In genomic region chr22:29704528-29705285, GRCh38 we compare ENCODE assay signal across 11 cellular contexts. TPM values are rescaled to one million over a fixed set of nuclear protein-coding genes. Genes with fewer than 3 reads are reported as not detected.
A peak's percentile ranks its signal among the peaks of the same experiment; 100 is the strongest.
DNase-seq lines count a peak whose midpoint lies in the region; ATAC-seq, FAIRE-seq and TF ChIP-seq lines count a peak whose summit lies in the region.
"Had no signal": no experiment of that assay in that cellular context is flagged by ENCODE, and none has a peak within 500 bp of the region (broad histone marks: within the 10 kb centered on the region; RNA-seq: fewer than 3 reads in every experiment).

No MANE protein-coding gene starts in this region.

- no peaks in the 10 kb centered on the region for H3K9me2 ChIP-seq in Karpas-422 (replicated peaks; ENCODE audit: insufficient read depth, low read length)

- 11% methylated on average over 11 of the region's 14 CpGs for WGBS in K562 (ENCODE audit: insufficient coverage, low coverage, missing lambda C conversion rate)

- H3K36me3 ChIP-seq in Karpas-422 (ENCODE audit: insufficient read depth, low read length), result no peaks in the 10 kb centered on the region
- H3K36me3 ChIP-seq in K562 (ENCODE audit: control insufficient read depth, insufficient read depth, low read length), result no peaks in the 10 kb centered on the region
- no peaks in the 10 kb centered on the region for H3K36me3 ChIP-seq in mucosa of descending colon (ENCODE audit: low read depth)
- H3K36me3 ChIP-seq: left ventricle myocardium inferior had no signal

- BruUV-seq in K562 (replicated peaks; lab: Mats Ljungman, UMichigan), result no TSS peak

- H3K27ac Mint-ChIP-seq in activated naive CD4-positive, alpha-beta T cell treated with anti-CD3 and anti-CD28 coated beads, Interleukin-2, amount 10 ng/mL, durations not matched to agents 7 days and 5 days, result no peak overlapping the region
- H3K27ac Mint-ChIP-seq in stimulated activated effector memory CD8-positive, alpha-beta T cell treated with anti-CD3 and anti-CD28 coated beads, Interleukin-12 subunit alpha, Interleukin-12 subunit beta, amount 100 ng/mL, for 72 hours, result no peak overlapping the region

- H3K27ac ChIP-seq in Karpas-422 (ENCODE audit: low read length), result no peak overlapping the region
- no peak overlapping the region for H3K27ac ChIP-seq in K562 (ENCODE audit: extremely low read depth, low read depth, low read length)
- H3K27ac ChIP-seq: left ventricle myocardium inferior had no signal

- no peak for TF ChIP-seq CTCF in K562 (IDR thresholded peaks at IDR 0.05 in 2 of 3, conservative IDR thresholded peaks at IDR 0.05 in 1 of 3; ENCODE audit: insufficient read depth in 2 of 3, low read depth in 1 of 3, low read length in 3 of 3)
- no peak for TF ChIP-seq CTCF in mucosa of descending colon (IDR thresholded peaks at IDR 0.05)

- H3K27me3 Mint-ChIP-seq in activated naive CD4-positive, alpha-beta T cell treated with anti-CD3 and anti-CD28 coated beads, Interleukin-2, amount 10 ng/mL, durations not matched to agents 7 days and 5 days, result peaks cover 25% of the 10 kb centered on the region

- H3K4me1 ChIP-seq in Karpas-422 (ENCODE audit: low read length) (peaks cover 40% of the 10 kb centered on the region), K562 (replicated peaks in 1 of 2; ENCODE audit: control insufficient read depth in 2 of 2, insufficient read depth in 2 of 2, low read length in 2 of 2) (peaks cover 8 to 38% of the 10 kb centered on the region in 2 experiments; a peak in 4 of 5 replicates), mucosa of descending colon (ENCODE audit: low read depth) (peaks cover 10% of the 10 kb centered on the region)

- H3K79me2 ChIP-seq in Karpas-422 (ENCODE audit: low read length) (no peaks in the 10 kb centered on the region), K562 (ENCODE audit: control insufficient read depth, insufficient read depth, low read length) (no peaks in the 10 kb centered on the region)

- H2AFZ ChIP-seq in Karpas-422 (ENCODE audit: low read length) (no peak overlapping the region), K562 (ENCODE audit: low read depth, low read length) (no peak overlapping the region)

- no peak overlapping the region for H3K9ac ChIP-seq in Karpas-422 (ENCODE audit: low read length)
- no peak overlapping the region for H3K9ac ChIP-seq in K562 (ENCODE audit: insufficient read depth in 1 of 2, low read depth in 2 of 2, low read length in 2 of 2)

- H4K20me1 ChIP-seq in Karpas-422 (ENCODE audit: insufficient read depth, low read depth, low read length) (peaks cover 28% of the 10 kb centered on the region), K562 (replicated peaks; ENCODE audit: control insufficient read depth, insufficient read depth, low read length) (no peaks in the 10 kb centered on the region)

- DNase-seq in COLO829 (ENCODE audit: low spot score), result peak; percentile 60
- DNase-seq in Karpas-422, result peak; percentile 63
- no peak for DNase-seq in K562 (ENCODE audit: extremely low read depth in 1 of 4, low spot score in 3 of 4)
- DNase-seq in mucosa of descending colon, result peak in 1 of 3 donors; percentile 30
- no peak for DNase-seq in NK-92 treated with Interleukin-12 subunit alpha and Interleukin-12 subunit beta, amount 100 ng/mL, for 24 hours (lab: John Stamatoyannopoulos, UW)
- DNase-seq in activated naive CD4-positive, alpha-beta T cell treated with anti-CD3 and anti-CD28 coated beads, Interleukin-2, amount 10 ng/mL, durations not matched to agents 7 days and 5 days, result no peak
- no peak for DNase-seq in stimulated activated effector memory CD8-positive, alpha-beta T cell treated with anti-CD3 and anti-CD28 coated beads, Interleukin-12 subunit alpha, Interleukin-12 subunit beta, amount 100 ng/mL, for 72 hours (ENCODE audit: low spot score in 2 of 2)
- DNase-seq: left ventricle myocardium inferior had no signal

- H3K4me3 Mint-ChIP-seq in activated naive CD4-positive, alpha-beta T cell treated with anti-CD3 and anti-CD28 coated beads, Interleukin-2, amount 10 ng/mL, durations not matched to agents 7 days and 5 days, result no peak overlapping the region
- no peak overlapping the region for H3K4me3 Mint-ChIP-seq in stimulated activated effector memory CD8-positive, alpha-beta T cell treated with anti-CD3 and anti-CD28 coated beads, Interleukin-12 subunit alpha, Interleukin-12 subunit beta, amount 100 ng/mL, for 72 hours
- H3K4me3 Mint-ChIP-seq: central memory CD8-positive, alpha-beta T cell had no signal

- H3K27me3 ChIP-seq in Karpas-422 (ENCODE audit: low read length) (no peaks in the 10 kb centered on the region), K562 (ENCODE audit: control insufficient read depth in 2 of 2, insufficient read depth in 2 of 2, low read length in 2 of 2) (peaks cover 0 to 16% of the 10 kb centered on the region in 2 experiments; a peak in 2 of 5 replicates)

- no peak for FAIRE-seq in K562 (lab: Jason Lieb, UNC)
- FAIRE-seq: H54 had no signal

- H3K4me1 Mint-ChIP-seq in activated naive CD4-positive, alpha-beta T cell treated with anti-CD3 and anti-CD28 coated beads, Interleukin-2, amount 10 ng/mL, durations not matched to agents 7 days and 5 days, result peaks cover 25% of the 10 kb centered on the region
- H3K4me1 Mint-ChIP-seq in stimulated activated effector memory CD8-positive, alpha-beta T cell treated with anti-CD3 and anti-CD28 coated beads, Interleukin-12 subunit alpha, Interleukin-12 subunit beta, amount 100 ng/mL, for 72 hours, result no peaks in the 10 kb centered on the region
- H3K4me1 Mint-ChIP-seq: central memory CD8-positive, alpha-beta T cell had no signal

- no peak for TF ChIP-seq POLR2A in K562 (conservative IDR thresholded peaks at IDR 0.05)

- H3K36me3 Mint-ChIP-seq in activated naive CD4-positive, alpha-beta T cell treated with anti-CD3 and anti-CD28 coated beads, Interleukin-2, amount 10 ng/mL, durations not matched to agents 7 days and 5 days, result peaks cover 2% of the 10 kb centered on the region
- peaks cover 5% of the 10 kb centered on the region for H3K36me3 Mint-ChIP-seq in stimulated activated effector memory CD8-positive, alpha-beta T cell treated with anti-CD3 and anti-CD28 coated beads, Interleukin-12 subunit alpha, Interleukin-12 subunit beta, amount 100 ng/mL, for 72 hours

- H3K4me2 ChIP-seq in Karpas-422 (ENCODE audit: low read depth, low read length, poor library complexity, severe bottlenecking) (no peak overlapping the region), K562 (ENCODE audit: insufficient read depth, low read length) (no peak overlapping the region)

- ATAC-seq in K562, result 0 out of 3 replicates have a peak, but pooled peaks have one; percentile 18
- peak; percentile 25 for ATAC-seq in mucosa of descending colon
- ATAC-seq in GM21825 (IDR thresholded peaks at IDR 0.05; ENCODE audit: unreplicated experiment), result no peak
- ATAC-seq in stimulated activated effector memory CD8-positive, alpha-beta T cell treated with anti-CD3 and anti-CD28 coated beads, Interleukin-12 subunit alpha, Interleukin-12 subunit beta, amount 100 ng/mL, for 72 hours, result no peak

- H3K9me3 ChIP-seq in Karpas-422 (ENCODE audit: low read length) (no peaks in the 10 kb centered on the region), K562 (replicated peaks; ENCODE audit: control insufficient read depth, insufficient read depth, low read depth, low read length) (no peaks in the 10 kb centered on the region), mucosa of descending colon (no peaks in the 10 kb centered on the region)
- H3K9me3 ChIP-seq: left ventricle myocardium inferior had no signal

- no peak for TF ChIP-seq RAD21 in K562 (CRISPR knock-in tag; conservative IDR thresholded peaks at IDR 0.05 in 1 of 2, IDR thresholded peaks at IDR 0.05 in 1 of 2)

- intact Hi-C loops in K562 (cut with micrococcal nuclease) (loop anchor here (5.0 kb wide), 1 partner anchor 383 kb away; no protein-coding TSS in a partner anchor), mucosa of descending colon (cut with DNase I, micrococcal nuclease) (no loop called here)

- POLR2A ChIA-PET in K562 (lab: Yijun Ruan, JAX), result interaction anchor here (0.6 kb wide), 1 partner anchor 141 kb away, joined by 3 read pairs; no protein-coding TSS in a partner anchor

- in situ Hi-C loops in K562 (cut with MboI), result no loop called here

- no peak for TF ChIP-seq EP300 in K562 (IDR thresholded peaks at IDR 0.05; ENCODE audit: low read length)

- no peaks in the 10 kb centered on the region for H3K9me3 Mint-ChIP-seq in activated naive CD4-positive, alpha-beta T cell treated with anti-CD3 and anti-CD28 coated beads, Interleukin-2, amount 10 ng/mL, durations not matched to agents 7 days and 5 days
- H3K9me3 Mint-ChIP-seq in stimulated activated effector memory CD8-positive, alpha-beta T cell treated with anti-CD3 and anti-CD28 coated beads, Interleukin-12 subunit alpha, Interleukin-12 subunit beta, amount 100 ng/mL, for 72 hours, result no peaks in the 10 kb centered on the region
- H3K9me3 Mint-ChIP-seq: central memory CD8-positive, alpha-beta T cell had no signal

- H3K9me1 ChIP-seq in K562 (ENCODE audit: control insufficient read depth, insufficient read depth, low read length), result no peaks in the 10 kb centered on the region

- CTCF ChIA-PET in K562 (lab: Yijun Ruan, JAX; ENCODE audit: low intra/inter-chr PET ratio), result interaction anchor here (0.6 to 0.8 kb wide), 2 partner anchors 376 to 384 kb away, joined by 3 read pairs; partner anchors contain the start of gene HORMAD2
- CTCF ChIA-PET in activated naive CD4-positive, alpha-beta T cell treated with anti-CD3 and anti-CD28 coated beads, Interleukin-2, amount 10 ng/mL, durations not matched to agents 7 days and 5 days (lab: Charles Lee), result interaction anchor here (0.8 to 1.1 kb wide), 2 partner anchors 301 to 551 kb away, joined by 3 to 4 read pairs; no protein-coding TSS in a partner anchor

- no peak overlapping the region for H3K4me3 ChIP-seq in Karpas-422 (ENCODE audit: low read length)
- no peak overlapping the region for H3K4me3 ChIP-seq in K562
- H3K4me3 ChIP-seq in mucosa of descending colon, result no peak overlapping the region
- H3K4me3 ChIP-seq: left ventricle myocardium inferior had no signal

RNA-seq across cellular contexts. Expression of gene CABP7, which starts 15.1 kb away (rescaled TPM):
- not detected in 2 replicates for total RNA-seq in Karpas-422 (2014; rRNA removed; shearing (Covaris generic); ENCODE audit: low replicate concordance)
- not detected in 2 replicates for total RNA-seq in K562 (2011; cell fraction: chromatin; rRNA removed; ENCODE audit: low replicate concordance)
- not detected in 2 replicates for total RNA-seq in K562 (2011; cell fraction: nucleolus; rRNA removed)
- total RNA-seq in K562 (2011; cell fraction: nucleoplasm; rRNA removed), result not detected in 2 replicates
- total RNA-seq in K562 (2014; rRNA removed) (not detected in 2 replicates), K562 (2014; rRNA removed; fragmentation: Illumina TruSeq; extraction: Trizol) (not detected in 2 replicates), K562 (2015; rRNA removed; fragmentation: Illumina TruSeq; extraction: Trizol) (not detected in 2 replicates), K562 (2021) (not detected in 2 replicates), mucosa of descending colon (under 1 TPM in 2 of 3 donors, not detected in 1; 0.19 to 0.41 TPM)
- polyA plus RNA-seq in K562 (2011; rRNA removed) (not detected in 2 replicates), K562 (2014; fragmentation: Illumina TruSeq; extraction: Trizol) (not detected in 2 replicates), K562 (2014; fragmentation: Nextera tagmentation; extraction: Ambion mirVana) (not detected), K562 (2014; rRNA removed) (not detected in 2 replicates)
- polyA plus RNA-seq in K562 (2011; cell fraction: cytosol; rRNA removed), result 0.01 TPM in 1 of 2 replicates, not detected in the other
- polyA plus RNA-seq in K562 (2011; cell fraction: nucleus; rRNA removed), result 0.06 TPM in 1 of 2 replicates, not detected in the other
- polyA plus RNA-seq in K562 (2012), result 0.05 TPM in 1 of 2 replicates, not detected in the other
- polyA minus RNA-seq in K562 (2011; rRNA and poly(A)+ RNA removed), result not detected in 2 replicates
- not detected in 2 replicates for polyA minus RNA-seq in K562 (2011; cell fraction: cytosol; rRNA and poly(A)+ RNA removed)
- polyA minus RNA-seq in K562 (2011; cell fraction: nucleus; rRNA and poly(A)+ RNA removed), result not detected in 2 replicates
- total RNA-seq: left ventricle myocardium inferior had no signal

Comparison
In these comparisons a context has a peak if more than half of its experiments do, and no peak if none do; other contexts are left out.
1. DNase-seq: peak in COLO829 (single experiment) and Karpas-422 (single experiment); none in K562 (0 of 4), NK-92 treated with Interleukin-12 subunit alpha and Interleukin-12 subunit beta, amount 100 ng/mL, for 24 hours (single experiment), activated naive CD4-positive, alpha-beta T cell treated with anti-CD3 and anti-CD28 coated beads, Interleukin-2, amount 10 ng/mL, durations not matched to agents 7 days and 5 days (single experiment) and stimulated activated effector memory CD8-positive, alpha-beta T cell treated with anti-CD3 and anti-CD28 coated beads, Interleukin-12 subunit alpha, Interleukin-12 subunit beta, amount 100 ng/mL, for 72 hours (0 of 2).
2. ATAC-seq: peak in K562 (single experiment) and mucosa of descending colon (single experiment); none in GM21825 (single experiment) and stimulated activated effector memory CD8-positive, alpha-beta T cell treated with anti-CD3 and anti-CD28 coated beads, Interleukin-12 subunit alpha, Interleukin-12 subunit beta, amount 100 ng/mL, for 72 hours (single experiment).